2 cellular contexts compared by ENCODE assay signal in genomic region chr13:92135509-92135908, GRCh38.
TF ChIP-seq lines count a peak whose summit lies in the region.

No MANE protein-coding gene starts in this region.

TF ChIP-seq in liver, 16 proteins besides CTCF, POLR2A, EP300 and RAD21 (continued from another document):
- TF ChIP-seq ZBTB33 (IDR thresholded peaks at IDR 0.05): peak; percentile 64
- peak; percentile 47 for TF ChIP-seq MAX (IDR thresholded peaks at IDR 0.05)
- no peak for TF ChIP-seq EGR1 (IDR thresholded peaks at IDR 0.05; ENCODE audit: low read depth in 2 of 2)
- TF ChIP-seq TAF1 (conservative IDR thresholded peaks at IDR 0.05): peak; percentile 62
- peak; percentile 42 for TF ChIP-seq REST (IDR thresholded peaks at IDR 0.05)
- TF ChIP-seq SP1 (IDR thresholded peaks at IDR 0.05): peak; percentile 82
- peak; percentile 66 for TF ChIP-seq NR2F2 (IDR thresholded peaks at IDR 0.05)
- TF ChIP-seq HNF4G (IDR thresholded peaks at IDR 0.05): no peak
- TF ChIP-seq JUND (IDR thresholded peaks at IDR 0.05): peak; percentile 60 to 61
- TF ChIP-seq ATF3 (IDR thresholded peaks at IDR 0.05): no peak
- TF ChIP-seq FOXA2 (IDR thresholded peaks at IDR 0.05): peak; percentile 42

TF ChIP-seq in HepG2, 621 proteins besides CTCF, POLR2A, EP300 and RAD21 (continued from another document):
- TF ChIP-seq AKNA (CRISPR knock-in tag; IDR thresholded peaks at IDR 0.05; ENCODE audit: borderline replicate concordance): no peak
- no peak for TF ChIP-seq TEAD2 (CRISPR knock-in tag; IDR thresholded peaks at IDR 0.05)
- TF ChIP-seq ZNF841 (CRISPR knock-in tag; IDR thresholded peaks at IDR 0.05; ENCODE audit: borderline replicate concordance): no peak
- TF ChIP-seq ZNF34 (CRISPR knock-in tag; IDR thresholded peaks at IDR 0.05; ENCODE audit: borderline replicate concordance): no peak
- TF ChIP-seq GZF1 (CRISPR knock-in tag; IDR thresholded peaks at IDR 0.05): no peak
- no peak for TF ChIP-seq KAT7 (CRISPR knock-in tag; IDR thresholded peaks at IDR 0.05; ENCODE audit: borderline replicate concordance)
- TF ChIP-seq ZNF205 (CRISPR knock-in tag; IDR thresholded peaks at IDR 0.05): no peak
- TF ChIP-seq ZNF547 (CRISPR knock-in tag; IDR thresholded peaks at IDR 0.05): no peak
- TF ChIP-seq MIER2 (CRISPR knock-in tag; IDR thresholded peaks at IDR 0.05): no peak
